1 cellular context compared by ENCODE assay signal in the genomic region with DNA sequence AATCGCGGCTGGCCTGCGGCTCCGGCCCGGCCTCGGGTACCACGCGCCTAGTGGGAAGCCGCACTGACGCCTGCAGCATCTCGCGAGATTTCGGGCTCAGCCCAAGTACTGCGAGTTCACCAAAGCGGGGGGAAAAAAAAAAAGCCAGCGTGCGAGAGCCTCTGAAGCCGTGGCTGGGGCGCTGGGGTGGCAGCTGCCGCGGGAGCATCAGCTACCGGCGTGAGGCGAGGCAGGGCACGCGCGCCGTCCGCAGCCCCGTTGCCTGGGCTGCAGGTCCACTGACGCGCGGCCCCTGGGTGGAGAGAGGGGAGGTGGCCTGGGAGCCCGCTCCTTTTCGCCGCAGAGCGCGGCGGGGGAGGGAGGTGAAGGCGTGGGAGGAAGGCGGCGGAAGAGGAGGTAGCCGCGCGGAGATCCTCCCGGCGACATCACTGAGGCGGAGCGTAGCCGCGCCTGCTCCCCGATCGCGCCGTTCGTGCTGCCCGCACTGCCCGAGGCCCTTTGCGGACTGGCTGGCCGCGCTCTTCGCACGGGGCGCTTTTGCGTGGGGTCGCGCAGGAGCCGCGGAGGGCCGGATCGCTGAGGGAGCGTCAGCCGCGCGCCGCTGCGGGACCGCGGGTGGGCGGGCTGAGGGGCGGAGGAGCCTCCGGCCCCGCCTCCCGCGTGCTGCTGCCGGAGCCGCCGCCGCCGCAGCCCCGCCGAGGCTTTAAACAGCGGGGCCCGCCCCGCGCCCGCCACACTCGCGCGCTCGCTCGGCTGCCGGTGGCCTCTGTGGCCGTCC.
TF ChIP-seq lines count a peak whose summit lies in the region.

A gene (plus strand): TSS at position 734 of the 778 bp plus-strand sequence. CDS start 189 bp downstream, outside the sequence.

TF ChIP-seq in K562, 482 proteins besides CTCF, POLR2A, EP300 and RAD21 (continued from another document and continues in another):
- no peak for TF ChIP-seq SMARCA4 (IDR thresholded peaks at IDR 0.05)
- TF ChIP-seq NCOR1 (IDR thresholded peaks at IDR 0.05): no peak
- TF ChIP-seq DNMT1 (IDR thresholded peaks at IDR 0.05): no peak
- TF ChIP-seq, protein P1, sequence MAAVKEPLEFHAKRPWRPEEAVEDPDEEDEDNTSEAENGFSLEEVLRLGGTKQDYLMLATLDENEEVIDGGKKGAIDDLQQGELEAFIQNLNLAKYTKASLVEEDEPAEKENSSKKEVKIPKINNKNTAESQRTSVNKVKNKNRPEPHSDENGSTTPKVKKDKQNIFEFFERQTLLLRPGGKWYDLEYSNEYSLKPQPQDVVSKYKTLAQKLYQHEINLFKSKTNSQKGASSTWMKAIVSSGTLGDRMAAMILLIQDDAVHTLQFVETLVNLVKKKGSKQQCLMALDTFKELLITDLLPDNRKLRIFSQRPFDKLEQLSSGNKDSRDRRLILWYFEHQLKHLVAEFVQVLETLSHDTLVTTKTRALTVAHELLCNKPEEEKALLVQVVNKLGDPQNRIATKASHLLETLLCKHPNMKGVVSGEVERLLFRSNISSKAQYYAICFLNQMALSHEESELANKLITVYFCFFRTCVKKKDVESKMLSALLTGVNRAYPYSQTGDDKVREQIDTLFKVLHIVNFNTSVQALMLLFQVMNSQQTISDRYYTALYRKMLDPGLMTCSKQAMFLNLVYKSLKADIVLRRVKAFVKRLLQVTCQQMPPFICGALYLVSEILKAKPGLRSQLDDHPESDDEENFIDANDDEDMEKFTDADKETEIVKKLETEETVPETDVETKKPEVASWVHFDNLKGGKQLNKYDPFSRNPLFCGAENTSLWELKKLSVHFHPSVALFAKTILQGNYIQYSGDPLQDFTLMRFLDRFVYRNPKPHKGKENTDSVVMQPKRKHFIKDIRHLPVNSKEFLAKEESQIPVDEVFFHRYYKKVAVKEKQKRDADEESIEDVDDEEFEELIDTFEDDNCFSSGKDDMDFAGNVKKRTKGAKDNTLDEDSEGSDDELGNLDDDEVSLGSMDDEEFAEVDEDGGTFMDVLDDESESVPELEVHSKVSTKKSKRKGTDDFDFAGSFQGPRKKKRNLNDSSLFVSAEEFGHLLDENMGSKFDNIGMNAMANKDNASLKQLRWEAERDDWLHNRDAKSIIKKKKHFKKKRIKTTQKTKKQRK (IDR thresholded peaks at IDR 0.05; ENCODE audit: borderline replicate concordance, low read depth, low read length): no peak
- peak; percentile 83 for TF ChIP-seq SP1 (CRISPR knock-in tag; IDR thresholded peaks at IDR 0.05)
- TF ChIP-seq NCOA2 (IDR thresholded peaks at IDR 0.05; ENCODE audit: partially characterized antibody in 2 of 2): no peak
- peak; percentile 91 for TF ChIP-seq CTBP1 (IDR thresholded peaks at IDR 0.05; ENCODE audit: borderline replicate concordance)
- no peak; the same call in 1 of the 2 replicates for TF ChIP-seq ESRRA (IDR thresholded peaks at IDR 0.05; ENCODE audit: borderline replicate concordance, low read depth)
- TF ChIP-seq, protein P2, sequence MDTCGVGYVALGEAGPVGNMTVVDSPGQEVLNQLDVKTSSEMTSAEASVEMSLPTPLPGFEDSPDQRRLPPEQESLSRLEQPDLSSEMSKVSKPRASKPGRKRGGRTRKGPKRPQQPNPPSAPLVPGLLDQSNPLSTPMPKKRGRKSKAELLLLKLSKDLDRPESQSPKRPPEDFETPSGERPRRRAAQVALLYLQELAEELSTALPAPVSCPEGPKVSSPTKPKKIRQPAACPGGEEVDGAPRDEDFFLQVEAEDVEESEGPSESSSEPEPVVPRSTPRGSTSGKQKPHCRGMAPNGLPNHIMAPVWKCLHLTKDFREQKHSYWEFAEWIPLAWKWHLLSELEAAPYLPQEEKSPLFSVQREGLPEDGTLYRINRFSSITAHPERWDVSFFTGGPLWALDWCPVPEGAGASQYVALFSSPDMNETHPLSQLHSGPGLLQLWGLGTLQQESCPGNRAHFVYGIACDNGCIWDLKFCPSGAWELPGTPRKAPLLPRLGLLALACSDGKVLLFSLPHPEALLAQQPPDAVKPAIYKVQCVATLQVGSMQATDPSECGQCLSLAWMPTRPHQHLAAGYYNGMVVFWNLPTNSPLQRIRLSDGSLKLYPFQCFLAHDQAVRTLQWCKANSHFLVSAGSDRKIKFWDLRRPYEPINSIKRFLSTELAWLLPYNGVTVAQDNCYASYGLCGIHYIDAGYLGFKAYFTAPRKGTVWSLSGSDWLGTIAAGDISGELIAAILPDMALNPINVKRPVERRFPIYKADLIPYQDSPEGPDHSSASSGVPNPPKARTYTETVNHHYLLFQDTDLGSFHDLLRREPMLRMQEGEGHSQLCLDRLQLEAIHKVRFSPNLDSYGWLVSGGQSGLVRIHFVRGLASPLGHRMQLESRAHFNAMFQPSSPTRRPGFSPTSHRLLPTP (IDR thresholded peaks at IDR 0.05; ENCODE audit: borderline replicate concordance, extremely low read depth, insufficient read length): no peak
- peak; percentile 32; the same call in 1 of the 2 replicates for TF ChIP-seq CREM (IDR thresholded peaks at IDR 0.05; ENCODE audit: low read depth)
- no peak for TF ChIP-seq ETV6 (IDR thresholded peaks at IDR 0.05; ENCODE audit: borderline replicate concordance in 1 of 2, low read depth in 2 of 2, low read length in 1 of 2)
- TF ChIP-seq ETV6 (CRISPR knock-in tag; IDR thresholded peaks at IDR 0.05; ENCODE audit: borderline replicate concordance): no peak
- peak; percentile 92 for TF ChIP-seq MYC (IDR thresholded peaks at IDR 0.05; ENCODE audit: low read depth, low read length)
- peak; percentile 21; the same call in 1 of the 2 replicates for TF ChIP-seq MYC (CRISPR knock-in tag; IDR thresholded peaks at IDR 0.05; ENCODE audit: borderline replicate concordance, low read depth)
- TF ChIP-seq TFAM (CRISPR knock-in tag; conservative IDR thresholded peaks at IDR 0.05): no peak
- TF ChIP-seq, protein P3, sequence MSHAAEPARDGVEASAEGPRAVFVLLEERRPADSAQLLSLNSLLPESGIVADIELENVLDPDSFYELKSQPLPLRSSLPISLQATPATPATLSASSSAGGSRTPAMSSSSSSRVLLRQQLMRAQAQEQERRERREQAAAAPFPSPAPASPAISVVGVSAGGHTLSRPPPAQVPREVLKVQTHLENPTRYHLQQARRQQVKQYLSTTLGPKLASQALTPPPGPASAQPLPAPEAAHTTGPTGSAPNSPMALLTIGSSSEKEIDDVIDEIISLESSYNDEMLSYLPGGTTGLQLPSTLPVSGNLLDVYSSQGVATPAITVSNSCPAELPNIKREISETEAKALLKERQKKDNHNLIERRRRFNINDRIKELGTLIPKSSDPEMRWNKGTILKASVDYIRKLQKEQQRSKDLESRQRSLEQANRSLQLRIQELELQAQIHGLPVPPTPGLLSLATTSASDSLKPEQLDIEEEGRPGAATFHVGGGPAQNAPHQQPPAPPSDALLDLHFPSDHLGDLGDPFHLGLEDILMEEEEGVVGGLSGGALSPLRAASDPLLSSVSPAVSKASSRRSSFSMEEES (CRISPR knock-in tag; IDR thresholded peaks at IDR 0.05): no peak
- TF ChIP-seq SRSF7 (optimal IDR thresholded peaks at IDR 0.05; ENCODE audit: low read depth, low read length): no peak
- TF ChIP-seq NR2C2 (CRISPR knock-in tag; IDR thresholded peaks at IDR 0.05): peak; percentile 81; the same call in 1 of the 2 replicates
- peak; percentile 69; the same call in 1 of the 2 replicates for TF ChIP-seq NR2C2 (tag; IDR thresholded peaks at IDR 0.05)
- TF ChIP-seq MEF2A (IDR thresholded peaks at IDR 0.05; ENCODE audit: control insufficient read depth, low read depth, low read length): no peak
- no peak for TF ChIP-seq THRAP3 (IDR thresholded peaks at IDR 0.05; ENCODE audit: borderline replicate concordance)
- TF ChIP-seq CBX5 (IDR thresholded peaks at IDR 0.05; ENCODE audit: borderline replicate concordance, low read depth): no peak
- TF ChIP-seq PML (IDR thresholded peaks at IDR 0.05; ENCODE audit: low read length): no peak; the same call in 1 of the 2 replicates
- TF ChIP-seq TAF1 (IDR thresholded peaks at IDR 0.05; ENCODE audit: control insufficient read depth, extremely low read depth, insufficient read depth, low read length, severe bottlenecking): peak; percentile 75
- 0 out of 2 replicates have a peak, but pooled peaks have one; percentile 25 for TF ChIP-seq XRCC5 (IDR thresholded peaks at IDR 0.05; ENCODE audit: low read depth, low read length)
- TF ChIP-seq, protein P4, sequence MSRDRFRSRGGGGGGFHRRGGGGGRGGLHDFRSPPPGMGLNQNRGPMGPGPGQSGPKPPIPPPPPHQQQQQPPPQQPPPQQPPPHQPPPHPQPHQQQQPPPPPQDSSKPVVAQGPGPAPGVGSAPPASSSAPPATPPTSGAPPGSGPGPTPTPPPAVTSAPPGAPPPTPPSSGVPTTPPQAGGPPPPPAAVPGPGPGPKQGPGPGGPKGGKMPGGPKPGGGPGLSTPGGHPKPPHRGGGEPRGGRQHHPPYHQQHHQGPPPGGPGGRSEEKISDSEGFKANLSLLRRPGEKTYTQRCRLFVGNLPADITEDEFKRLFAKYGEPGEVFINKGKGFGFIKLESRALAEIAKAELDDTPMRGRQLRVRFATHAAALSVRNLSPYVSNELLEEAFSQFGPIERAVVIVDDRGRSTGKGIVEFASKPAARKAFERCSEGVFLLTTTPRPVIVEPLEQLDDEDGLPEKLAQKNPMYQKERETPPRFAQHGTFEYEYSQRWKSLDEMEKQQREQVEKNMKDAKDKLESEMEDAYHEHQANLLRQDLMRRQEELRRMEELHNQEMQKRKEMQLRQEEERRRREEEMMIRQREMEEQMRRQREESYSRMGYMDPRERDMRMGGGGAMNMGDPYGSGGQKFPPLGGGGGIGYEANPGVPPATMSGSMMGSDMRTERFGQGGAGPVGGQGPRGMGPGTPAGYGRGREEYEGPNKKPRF (IDR thresholded peaks at IDR 0.05; ENCODE audit: low read depth, low read length): no peak
- TF ChIP-seq TRIM28 (IDR thresholded peaks at IDR 0.05): no peak
- TF ChIP-seq ZNF282 (CRISPR knock-in tag; IDR thresholded peaks at IDR 0.05): peak; percentile 50; the same call in 1 of the 2 replicates
- TF ChIP-seq ZNF445 (CRISPR knock-in tag; IDR thresholded peaks at IDR 0.05; ENCODE audit: low read depth): no peak
- no peak for TF ChIP-seq ARID2 (IDR thresholded peaks at IDR 0.05)
- no peak for TF ChIP-seq KHSRP (IDR thresholded peaks at IDR 0.05)
- TF ChIP-seq, protein P5, sequence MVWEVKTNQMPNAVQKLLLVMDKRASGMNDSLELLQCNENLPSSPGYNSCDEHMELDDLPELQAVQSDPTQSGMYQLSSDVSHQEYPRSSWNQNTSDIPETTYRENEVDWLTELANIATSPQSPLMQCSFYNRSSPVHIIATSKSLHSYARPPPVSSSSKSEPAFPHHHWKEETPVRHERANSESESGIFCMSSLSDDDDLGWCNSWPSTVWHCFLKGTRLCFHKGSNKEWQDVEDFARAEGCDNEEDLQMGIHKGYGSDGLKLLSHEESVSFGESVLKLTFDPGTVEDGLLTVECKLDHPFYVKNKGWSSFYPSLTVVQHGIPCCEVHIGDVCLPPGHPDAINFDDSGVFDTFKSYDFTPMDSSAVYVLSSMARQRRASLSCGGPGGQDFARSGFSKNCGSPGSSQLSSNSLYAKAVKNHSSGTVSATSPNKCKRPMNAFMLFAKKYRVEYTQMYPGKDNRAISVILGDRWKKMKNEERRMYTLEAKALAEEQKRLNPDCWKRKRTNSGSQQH (CRISPR knock-in tag; IDR thresholded peaks at IDR 0.05): no peak
- no peak for TF ChIP-seq HDGF (IDR thresholded peaks at IDR 0.05)
- TF ChIP-seq MAZ (CRISPR knock-in tag; conservative IDR thresholded peaks at IDR 0.05 in 1 of 2, IDR thresholded peaks at IDR 0.05 in 1 of 2): peak; percentile 75 to 79
- no peak for TF ChIP-seq SRSF3 (IDR thresholded peaks at IDR 0.05; ENCODE audit: insufficient read depth, low read length)
- no peak for TF ChIP-seq HEY1 (CRISPR knock-in tag; IDR thresholded peaks at IDR 0.05; ENCODE audit: borderline replicate concordance)
- TF ChIP-seq, protein P6, sequence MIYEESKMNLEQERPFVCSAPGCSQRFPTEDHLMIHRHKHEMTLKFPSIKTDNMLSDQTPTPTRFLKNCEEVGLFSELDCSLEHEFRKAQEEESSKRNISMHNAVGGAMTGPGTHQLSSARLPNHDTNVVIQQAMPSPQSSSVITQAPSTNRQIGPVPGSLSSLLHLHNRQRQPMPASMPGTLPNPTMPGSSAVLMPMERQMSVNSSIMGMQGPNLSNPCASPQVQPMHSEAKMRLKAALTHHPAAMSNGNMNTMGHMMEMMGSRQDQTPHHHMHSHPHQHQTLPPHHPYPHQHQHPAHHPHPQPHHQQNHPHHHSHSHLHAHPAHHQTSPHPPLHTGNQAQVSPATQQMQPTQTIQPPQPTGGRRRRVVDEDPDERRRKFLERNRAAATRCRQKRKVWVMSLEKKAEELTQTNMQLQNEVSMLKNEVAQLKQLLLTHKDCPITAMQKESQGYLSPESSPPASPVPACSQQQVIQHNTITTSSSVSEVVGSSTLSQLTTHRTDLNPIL (CRISPR knock-in tag; IDR thresholded peaks at IDR 0.05): no peak
- TF ChIP-seq NONO (IDR thresholded peaks at IDR 0.05; ENCODE audit: low read depth in 2 of 2, low read length in 1 of 2): peak in 1 of 2 experiments; percentile 89; a peak in 3 of 4 replicates
- TF ChIP-seq, protein P7, sequence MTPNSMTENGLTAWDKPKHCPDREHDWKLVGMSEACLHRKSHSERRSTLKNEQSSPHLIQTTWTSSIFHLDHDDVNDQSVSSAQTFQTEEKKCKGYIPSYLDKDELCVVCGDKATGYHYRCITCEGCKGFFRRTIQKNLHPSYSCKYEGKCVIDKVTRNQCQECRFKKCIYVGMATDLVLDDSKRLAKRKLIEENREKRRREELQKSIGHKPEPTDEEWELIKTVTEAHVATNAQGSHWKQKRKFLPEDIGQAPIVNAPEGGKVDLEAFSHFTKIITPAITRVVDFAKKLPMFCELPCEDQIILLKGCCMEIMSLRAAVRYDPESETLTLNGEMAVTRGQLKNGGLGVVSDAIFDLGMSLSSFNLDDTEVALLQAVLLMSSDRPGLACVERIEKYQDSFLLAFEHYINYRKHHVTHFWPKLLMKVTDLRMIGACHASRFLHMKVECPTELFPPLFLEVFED (CRISPR knock-in tag; conservative IDR thresholded peaks at IDR 0.05): no peak
- TF ChIP-seq, protein P8, sequence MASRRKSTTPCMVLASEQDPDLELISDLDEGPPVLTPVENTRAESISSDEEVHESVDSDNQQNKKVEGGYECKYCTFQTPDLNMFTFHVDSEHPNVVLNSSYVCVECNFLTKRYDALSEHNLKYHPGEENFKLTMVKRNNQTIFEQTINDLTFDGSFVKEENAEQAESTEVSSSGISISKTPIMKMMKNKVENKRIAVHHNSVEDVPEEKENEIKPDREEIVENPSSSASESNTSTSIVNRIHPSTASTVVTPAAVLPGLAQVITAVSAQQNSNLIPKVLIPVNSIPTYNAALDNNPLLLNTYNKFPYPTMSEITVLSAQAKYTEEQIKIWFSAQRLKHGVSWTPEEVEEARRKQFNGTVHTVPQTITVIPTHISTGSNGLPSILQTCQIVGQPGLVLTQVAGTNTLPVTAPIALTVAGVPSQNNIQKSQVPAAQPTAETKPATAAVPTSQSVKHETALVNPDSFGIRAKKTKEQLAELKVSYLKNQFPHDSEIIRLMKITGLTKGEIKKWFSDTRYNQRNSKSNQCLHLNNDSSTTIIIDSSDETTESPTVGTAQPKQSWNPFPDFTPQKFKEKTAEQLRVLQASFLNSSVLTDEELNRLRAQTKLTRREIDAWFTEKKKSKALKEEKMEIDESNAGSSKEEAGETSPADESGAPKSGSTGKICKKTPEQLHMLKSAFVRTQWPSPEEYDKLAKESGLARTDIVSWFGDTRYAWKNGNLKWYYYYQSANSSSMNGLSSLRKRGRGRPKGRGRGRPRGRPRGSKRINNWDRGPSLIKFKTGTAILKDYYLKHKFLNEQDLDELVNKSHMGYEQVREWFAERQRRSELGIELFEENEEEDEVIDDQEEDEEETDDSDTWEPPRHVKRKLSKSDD (conservative IDR thresholded peaks at IDR 0.05; ENCODE audit: low read length): peak; percentile 61; the same call in 1 of the 2 replicates
